21 cellular contexts compared by ENCODE assay signal in genomic region chr9:33148367-33149019, GRCh38. TPM values are rescaled to one million over a fixed set of nuclear protein-coding genes. Genes with fewer than 3 reads are reported as not detected.
A peak's percentile ranks its signal among the peaks of the same experiment; 100 is the strongest.
DNase-seq lines count a peak whose midpoint lies in the region; ATAC-seq and TF ChIP-seq lines count a peak whose summit lies in the region.
"Had no signal": no experiment of that assay in that cellular context is flagged by ENCODE, and none has a peak within 500 bp of the region (broad histone marks: within the 10 kb centered on the region; RNA-seq: fewer than 3 reads in every experiment).

No MANE protein-coding gene starts in this region.

- WGBS in testis, 2 donors, result 43 to 57% methylated on average over 4 of the region's 4 CpGs

- no peaks in the 10 kb centered on the region for H3K9me3 ChIP-seq in SK-N-MC (ENCODE audit: low read depth, low read length)
- no peaks in the 10 kb centered on the region for H3K9me3 ChIP-seq in testis

- no peaks in the 10 kb centered on the region for H3K27me3 ChIP-seq in testis
- H3K27me3 ChIP-seq: BLaER1 had no signal

- no peak for TF ChIP-seq CTCF in testis (IDR thresholded peaks at IDR 0.05)

- H3K9ac ChIP-seq in SK-N-MC (ENCODE audit: insufficient read length), result no peak overlapping the region
- H3K9ac ChIP-seq: BLaER1 had no signal

- no peaks in the 10 kb centered on the region for H3K36me3 ChIP-seq in SK-N-MC (ENCODE audit: insufficient read depth, low read length)
- no peaks in the 10 kb centered on the region for H3K36me3 ChIP-seq in testis (ENCODE audit: low read depth, missing control alignments)

- ATAC-seq in left lobe of liver, result no peak
- ATAC-seq: naive thymus-derived CD8-positive, alpha-beta T cell had no signal

- DNase-seq in NCI-H2029 (lab: John Stamatoyannopoulos, UW), result peak; percentile 60
- DNase-seq in NCI-H2029 treated with DMSO at 0.1 percent for 48 hours (lab: John Stamatoyannopoulos, UW), result no peak
- DNase-seq in SK-N-MC (ENCODE audit: low read depth, low spot score), result no peak
- DNase-seq in left lobe of liver (ENCODE audit: low spot score), result peak; percentile 6
- DNase-seq in testis, result peak; percentile 9
- no peak for DNase-seq in NK-92 (lab: John Stamatoyannopoulos, UW; ENCODE audit: unreplicated experiment)
- DNase-seq in activated CD4-positive, CD25-positive, alpha-beta regulatory T cell (lab: John Stamatoyannopoulos, UW), result no peak
- DNase-seq in activated CD4-positive, alpha-beta T cell treated with anti-CD3 and anti-CD28 coated beads for 48 hours, result no peak
- DNase-seq: activated naive CD8-positive, alpha-beta T cell treated with anti-CD3 and anti-CD28 coated beads for 36 hours; foreskin fibroblast; KBM-7; kidney glomerular epithelial cell; naive thymus-derived CD8-positive, alpha-beta T cell; NCI-H1105; NCI-H2107; NCI-H526; OCI-M1; posterior cingulate gyrus; SHP77; T-helper 2 cell had no signal

- peak overlapping the region; percentile 27; the same call in 1 of the 2 replicates for H3K27ac ChIP-seq in SK-N-MC
- H3K27ac ChIP-seq in testis, result no peak overlapping the region
- H3K27ac ChIP-seq: BLaER1 had no signal

- peaks cover 28% of the 10 kb centered on the region for H3K4me1 ChIP-seq in testis

- intact Hi-C loops in testis (cut with DNase I; ENCODE audit: low total_unique reads), result no loop called here

- H3K4me3 ChIP-seq in SK-N-MC, result no peak overlapping the region
- H3K4me3 ChIP-seq in testis, result no peak overlapping the region
- H3K4me3 ChIP-seq: BLaER1 had no signal

- no peak for TF ChIP-seq POLR2A in testis (IDR thresholded peaks at IDR 0.05)

RNA-seq across cellular contexts. Expression of gene B4GALT1, which starts 18.6 kb away (rescaled TPM):
- 48.2 TPM for total RNA-seq in left lobe of liver
- total RNA-seq in testis, result 100 to 1,000 TPM; 192 to 212 TPM
- polyA plus RNA-seq in testis (ENCODE audit: insufficient read depth, low read depth, low replicate concordance), result 112 TPM

Comparison
In these comparisons a context has a peak if more than half of its experiments do, and no peak if none do; other contexts are left out.
1. DNase-seq: peak in NCI-H2029 (single experiment), left lobe of liver (single experiment) and testis (single experiment); none in NCI-H2029 treated with DMSO at 0.1 percent for 48 hours (single experiment), SK-N-MC (single experiment), NK-92 (single experiment), activated CD4-positive, CD25-positive, alpha-beta regulatory T cell (0 of 4) and activated CD4-positive, alpha-beta T cell treated with anti-CD3 and anti-CD28 coated beads for 48 hours (single experiment).